In the genomic region with DNA sequence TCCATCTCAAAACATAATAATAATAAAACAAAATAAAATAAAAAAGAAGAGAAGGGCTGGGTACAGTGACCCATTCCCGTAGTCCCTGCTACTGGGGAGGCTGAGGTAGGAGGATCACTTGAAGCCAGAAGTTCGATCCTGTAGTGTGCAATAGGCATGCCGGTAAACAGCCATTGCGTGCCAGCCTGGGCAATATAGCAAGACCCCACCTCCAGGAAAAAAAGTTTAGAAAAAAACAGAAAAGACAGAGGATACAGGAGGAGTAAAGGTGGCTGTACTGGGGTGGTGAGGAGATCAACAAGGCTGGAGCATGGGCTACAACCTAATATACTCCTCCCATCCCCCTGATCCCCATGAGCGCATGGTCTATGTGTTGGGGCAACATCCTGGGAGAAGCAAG, we compare ENCODE assay signal across 29 cellular contexts. TPM values are rescaled to one million over a fixed set of nuclear protein-coding genes. Genes with fewer than 3 reads are reported as not detected.
"Had no signal": no experiment of that assay in that cellular context is flagged by ENCODE, and none has a peak within 500 bp of the region (broad histone marks: within the 10 kb centered on the region; RNA-seq: fewer than 3 reads in every experiment).

No MANE protein-coding gene starts in this region.

- H3K4me3 ChIP-seq: ascending aorta, cardiac muscle cell had no signal

- H3K27ac Mint-ChIP-seq: activated CD4-positive, alpha-beta T cell treated with anti-CD3 and anti-CD28 coated beads for 36 hours; activated CD4-positive, alpha-beta T cell treated with anti-CD3 and anti-CD28 coated beads, Interleukin-2, amount 10 ng/mL, durations not matched to agents 7 days and 5 days; activated CD8-positive, alpha-beta T cell treated with anti-CD3 and anti-CD28 coated beads, Interleukin-2, amount 10 ng/mL, durations not matched to agents 7 days and 5 days; activated naive CD4-positive, alpha-beta T cell treated with anti-CD3 and anti-CD28 coated beads, Interleukin-2, amount 50 U/mL, for 24 hours; activated naive CD8-positive, alpha-beta T cell treated with anti-CD3 and anti-CD28 coated beads, Interleukin-2, amount 10 ng/mL, durations not matched to agents 7 days and 5 days; activated T-cell treated with anti-CD3 and anti-CD28 coated beads, Interleukin-2, amount 50 U/mL, for 24 hours; activated T-helper 2 cell treated with anti-CD3 and anti-CD28 coated beads, Interferon-gamma antibody, Interleukin-2, Interleukin-4, amounts not matched to agents 10 μg/mL and 5 μg/mL and 100 μg/mL, durations not matched to agents 14 hours and 24 hours and 36 hours had no signal

- H3K4me3 Mint-ChIP-seq: activated CD4-positive, alpha-beta T cell treated with anti-CD3 and anti-CD28 coated beads for 36 hours; activated CD4-positive, alpha-beta T cell treated with anti-CD3 and anti-CD28 coated beads, Interleukin-2, amount 10 ng/mL, durations not matched to agents 7 days and 5 days; activated CD8-positive, alpha-beta T cell treated with anti-CD3 and anti-CD28 coated beads, Interleukin-2, amount 10 ng/mL, durations not matched to agents 7 days and 5 days; activated naive CD4-positive, alpha-beta T cell treated with anti-CD3 and anti-CD28 coated beads, Interleukin-2, amount 50 U/mL, for 24 hours; activated naive CD8-positive, alpha-beta T cell treated with anti-CD3 and anti-CD28 coated beads, Interleukin-2, amount 10 ng/mL, durations not matched to agents 7 days and 5 days; activated T-cell treated with anti-CD3 and anti-CD28 coated beads, Interleukin-2, amount 50 U/mL, for 24 hours had no signal

- H3K27ac ChIP-seq: ascending aorta, cardiac muscle cell, WERI-Rb-1 had no signal

- H3K4me1 ChIP-seq: ascending aorta had no signal

- H3K36me3 ChIP-seq: ascending aorta, cardiac muscle cell, WERI-Rb-1 had no signal

- H3K9me3 Mint-ChIP-seq: activated CD4-positive, alpha-beta T cell treated with anti-CD3 and anti-CD28 coated beads, Interleukin-2, amount 10 ng/mL, durations not matched to agents 7 days and 5 days; activated naive CD4-positive, alpha-beta T cell treated with anti-CD3 and anti-CD28 coated beads, Interleukin-2, amount 50 U/mL, for 24 hours; activated naive CD8-positive, alpha-beta T cell treated with anti-CD3 and anti-CD28 coated beads, Interleukin-2, amount 10 ng/mL, durations not matched to agents 7 days and 5 days; activated T-cell treated with anti-CD3 and anti-CD28 coated beads, Interleukin-2, amount 50 U/mL, for 24 hours; activated T-helper 2 cell treated with anti-CD3 and anti-CD28 coated beads, Interferon-gamma antibody, Interleukin-2, Interleukin-4, amounts not matched to agents 10 μg/mL and 5 μg/mL and 100 μg/mL, durations not matched to agents 14 hours and 24 hours and 36 hours had no signal

- DNase-seq: activated CD4-positive, alpha-beta T cell treated with anti-CD3 and anti-CD28 coated beads for 36 hours; activated CD4-positive, alpha-beta T cell treated with anti-CD3 and anti-CD28 coated beads, Interleukin-2, amount 10 ng/mL, durations not matched to agents 7 days and 5 days; activated CD4-positive, alpha-beta T cell treated with anti-CD3 and anti-CD28 coated beads, Interleukin-2, amount 50 U/mL, for 48 hours; activated CD8-positive, alpha-beta T cell treated with anti-CD3 and anti-CD28 coated beads, Interleukin-2, amount 10 ng/mL, durations not matched to agents 7 days and 5 days; activated gamma-delta T cell; activated naive CD4-positive, alpha-beta T cell treated with Interleukin-2 at 50 U/mL for 16 hours; activated naive CD8-positive, alpha-beta T cell treated with anti-CD3 and anti-CD28 coated beads, Interleukin-2, amount 10 ng/mL, durations not matched to agents 7 days and 5 days; activated T-cell treated with anti-CD3 and anti-CD28 coated beads, Interleukin-2, amount 50 U/mL, for 24 hours; amygdala; MM.1S; MV-4-11; NCI-H1092; NCI-H1436 treated with DMSO at 0.1 percent for 48 hours; NCI-H1694 treated with DMSO at 0.1 percent for 48 hours; NCI-H2029; NCI-H2107; NCI-H2171; NCI-H510A; NCI-H526; NCI-H748 treated with DMSO at 0.1 percent for 48 hours; NK-92 treated with Interleukin-12 subunit alpha and Interleukin-12 subunit beta, amount 100 ng/mL, for 24 hours; Right ventricle myocardium superior; T1000; WERI-Rb-1 had no signal

- H3K27me3 Mint-ChIP-seq: activated naive CD4-positive, alpha-beta T cell treated with anti-CD3 and anti-CD28 coated beads, Interleukin-2, amount 50 U/mL, for 24 hours had no signal

- ATAC-seq: activated CD4-positive, alpha-beta T cell treated with anti-CD3 and anti-CD28 coated beads for 36 hours; activated CD8-positive, alpha-beta T cell treated with anti-CD3 and anti-CD28 coated beads, Interleukin-2, amount 10 ng/mL, durations not matched to agents 7 days and 5 days had no signal

- H3K9me3 ChIP-seq: ascending aorta had no signal

RNA-seq across cellular contexts. Expression of gene PTAFR, which starts 30.8 kb away (rescaled TPM):
- total RNA-seq: LHCN-M2 had no signal
- polyA plus RNA-seq: cardiac muscle cell had no signal
